Comparison of ENCODE assay signal across 9 cellular contexts in the genomic region with DNA sequence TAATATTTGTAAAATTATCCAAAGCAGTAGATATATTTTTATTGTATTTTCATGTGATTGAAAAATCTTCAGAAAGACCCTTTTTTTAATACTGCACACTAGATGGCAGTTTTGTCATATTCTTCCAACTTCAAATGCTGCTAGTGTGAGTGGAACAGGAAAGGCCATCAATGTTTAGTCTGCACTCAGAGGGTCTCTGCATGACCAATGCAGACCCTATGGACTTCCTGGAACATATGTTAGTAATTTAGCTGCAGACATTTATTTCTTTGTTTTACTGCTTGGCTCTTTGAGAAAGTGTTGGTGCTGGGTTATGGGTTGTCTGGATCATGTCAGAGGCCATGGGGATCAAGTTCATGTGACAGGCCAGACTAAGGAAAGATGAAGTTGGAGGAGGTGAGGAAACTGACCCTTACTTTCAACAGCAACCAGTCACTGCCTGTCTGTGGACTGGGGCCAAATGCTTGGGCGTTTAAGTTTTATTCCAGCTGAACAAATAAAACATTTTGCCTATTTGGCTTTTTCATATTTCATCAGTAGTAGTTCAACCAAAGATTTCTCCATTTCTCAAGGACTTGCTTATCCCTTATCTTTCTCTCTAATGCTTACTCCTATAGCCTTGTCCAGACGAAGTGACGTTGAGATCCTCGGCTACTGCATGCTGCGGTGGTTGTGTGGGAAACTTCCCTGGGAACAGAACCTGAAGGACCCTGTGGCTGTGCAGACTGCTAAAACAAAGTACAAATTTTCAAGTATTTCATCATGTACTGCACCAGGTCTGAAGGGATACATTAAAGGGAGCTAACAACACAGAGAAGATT.
DNase-seq lines count a peak whose midpoint lies in the region; ATAC-seq, FAIRE-seq and TF ChIP-seq lines count a peak whose summit lies in the region.
"Had no signal": no experiment of that assay in that cellular context is flagged by ENCODE, and none has a peak within 500 bp of the region (broad histone marks: within the 10 kb centered on the region; RNA-seq: fewer than 3 reads in every experiment).

No MANE protein-coding gene starts in this region.

- H3K27me3 ChIP-seq in AG04450 (ENCODE audit: control insufficient read depth, insufficient read depth, low read length) (no peaks in the 10 kb centered on the region), KMS-11 (ENCODE audit: insufficient read depth, low read depth) (no peaks in the 10 kb centered on the region), brain microvascular endothelial cell (replicated peaks) (no peaks in the 10 kb centered on the region), right lobe of liver (no peaks in the 10 kb centered on the region)

- 59% methylated on average over 5 of the region's 5 CpGs for WGBS in right lobe of liver (ENCODE audit: insufficient coverage, low coverage, low lambda C conversion rate, missing lambda C conversion rate)

- ATAC-seq in right lobe of liver (peak; percentile 23 to 43 (median 31)), GM21576 (IDR thresholded peaks at IDR 0.05; ENCODE audit: unreplicated experiment) (no peak)

- in situ Hi-C loops in brain microvascular endothelial cell (cut with HindIII; ENCODE audit: low pct_ligation_motif_present, low sequenced_read_pairs), result no loop called here

- no peaks in the 10 kb centered on the region for H4K20me1 ChIP-seq in KMS-11 (ENCODE audit: insufficient read depth)

- no peak for TF ChIP-seq POLR2A in right lobe of liver (IDR thresholded peaks at IDR 0.05)
- no peak for TF ChIP-seq POLR2A in GM12891 (IDR thresholded peaks at IDR 0.05; ENCODE audit: low read depth, low read length)

- H3K9me3 ChIP-seq in AG04450 (ENCODE audit: control insufficient read depth, insufficient read depth, low read length), result no peaks in the 10 kb centered on the region
- no peaks in the 10 kb centered on the region for H3K9me3 ChIP-seq in right lobe of liver

- H3K4me2 ChIP-seq in KMS-11, result no peak overlapping the region

- no peaks in the 10 kb centered on the region for H3K79me2 ChIP-seq in KMS-11 (ENCODE audit: insufficient read depth, low read depth)

- intact Hi-C loops in right lobe of liver (cut with DNase I), result no loop called here

- CTCF ChIA-PET in AG04450 (lab: Charles Lee), result interaction anchor here (0.7 to 1.7 kb wide), 3 partner anchors 13 to 372 kb away, joined by 3 to 12 read pairs (median 3); no protein-coding TSS in a partner anchor

- FAIRE-seq in GM12891 (lab: Jason Lieb, UNC), result no peak

- no peaks in the 10 kb centered on the region; the same call in 1 of the 2 replicates for H3K36me3 ChIP-seq in KMS-11 (ENCODE audit: insufficient read depth)
- H3K36me3 ChIP-seq in brain microvascular endothelial cell (replicated peaks), result no peaks in the 10 kb centered on the region
- H3K36me3 ChIP-seq in right lobe of liver, result peaks cover 0 to 11% (median 2%) of the 10 kb centered on the region in 4 donors

- H3K9ac ChIP-seq in KMS-11, result no peak overlapping the region

- H3K27ac ChIP-seq in AG04450 (ENCODE audit: low read depth, low read length), result no peak overlapping the region
- no peak overlapping the region for H3K27ac ChIP-seq in KMS-11
- H3K27ac ChIP-seq in brain microvascular endothelial cell, result peak overlapping the region; percentile 77
- H3K27ac ChIP-seq in right lobe of liver, result no peak overlapping the region

- H2AFZ ChIP-seq in KMS-11 (ENCODE audit: low read depth), result no peak overlapping the region

- DNase-seq in AG04450 (ENCODE audit: low read depth, low spot score), result no peak
- DNase-seq in brain microvascular endothelial cell, result peak; percentile 79
- no peak for DNase-seq in right lobe of liver
- no peak for DNase-seq in 8988T
- DNase-seq in GM12891 (ENCODE audit: insufficient read length, low spot score), result no peak
- no peak for DNase-seq in stimulated activated CD4-positive, alpha-beta T cell treated with anti-CD3 and anti-CD28 coated beads, Interleukin-2, amount 100 ng/mL, for 24 hours
- DNase-seq: NCI-H774 had no signal

- TF ChIP-seq CTCF in AG04450 (IDR thresholded peaks at IDR 0.05; ENCODE audit: low read depth, low read length), result peak; percentile 36; the same call in 1 of the 2 replicates
- 0 out of 2 replicates have a peak, but pooled peaks have one; percentile 38 for TF ChIP-seq CTCF in KMS-11 (conservative IDR thresholded peaks at IDR 0.05; ENCODE audit: low read depth, low read length)
- TF ChIP-seq CTCF in brain microvascular endothelial cell (IDR thresholded peaks at IDR 0.05; ENCODE audit: low read depth, low read length, missing control alignments), result peak; percentile 9
- peak in 3 of 4 donors; percentile 22 to 44 (median 35) for TF ChIP-seq CTCF in right lobe of liver (IDR thresholded peaks at IDR 0.05)

- H3K4me3 ChIP-seq in AG04450 (ENCODE audit: low read depth, low read length), result no peak overlapping the region
- no peak overlapping the region for H3K4me3 ChIP-seq in KMS-11 (IDR thresholded peaks at IDR 0.05; ENCODE audit: insufficient read depth, low read depth, low read length)
- no peak overlapping the region for H3K4me3 ChIP-seq in brain microvascular endothelial cell (ENCODE audit: low read depth, low read length)
- H3K4me3 ChIP-seq in right lobe of liver, result no peak overlapping the region

- POLR2A ChIA-PET in AG04450 (lab: Yijun Ruan, JAX), result no interaction called here

- H3K4me1 ChIP-seq in KMS-11 (ENCODE audit: low read depth, poor library complexity, severe bottlenecking) (no peaks in the 10 kb centered on the region), right lobe of liver (no peaks in the 10 kb centered on the region)

TF ChIP-seq in GM12891, 5 proteins besides CTCF, POLR2A, EP300 and RAD21:
- no peak for TF ChIP-seq POU2F2 (IDR thresholded peaks at IDR 0.05; ENCODE audit: low read depth, low read length)
- no peak for TF ChIP-seq POLR2AphosphoS5 (IDR thresholded peaks at IDR 0.05; ENCODE audit: low read depth, low read length)
- TF ChIP-seq PAX5 (IDR thresholded peaks at IDR 0.05; ENCODE audit: insufficient read depth, low read length, severe bottlenecking), result no peak
- TF ChIP-seq TAF1 (IDR thresholded peaks at IDR 0.05; ENCODE audit: low read depth, low read length), result no peak
- TF ChIP-seq SPI1 (IDR thresholded peaks at IDR 0.05; ENCODE audit: low read depth, low read length), result no peak
